ENCODE assay signal across 1 cellular context in genomic region chr11:63015521-63016215, GRCh38.
TF ChIP-seq lines count a peak whose summit lies in the region.

Gene SLC22A8, minus strand, starts transcription at chr11:63015841. Its CDS starts 883 bp downstream, at chr11:63014958.

TF ChIP-seq in HCT116, 20 proteins besides CTCF, POLR2A, EP300 and RAD21:
- TF ChIP-seq JUND (IDR thresholded peaks at IDR 0.05) = no peak
- TF ChIP-seq ZBTB33 (IDR thresholded peaks at IDR 0.05; ENCODE audit: extremely low read depth, insufficient replicate concordance, low read length) = no peak
